32 cellular contexts compared by ENCODE assay signal in genomic region chr10:27720529-27720928, GRCh38. TPM values are rescaled to one million over a fixed set of nuclear protein-coding genes. Genes with fewer than 3 reads are reported as not detected.
"Had no signal": no experiment of that assay in that cellular context is flagged by ENCODE, and none has a peak within 500 bp of the region (broad histone marks: within the 10 kb centered on the region; RNA-seq: fewer than 3 reads in every experiment).

No MANE protein-coding gene starts in this region.

- H3K27ac ChIP-seq: adrenal gland, body of pancreas, colonic mucosa, epithelial cell of prostate, foreskin keratinocyte, gastrocnemius medialis, heart left ventricle had no signal

- H3K4me1 ChIP-seq: adrenal gland, body of pancreas, colonic mucosa, foreskin keratinocyte had no signal

- H3K9me3 ChIP-seq: adrenal gland, body of pancreas, colonic mucosa, gastrocnemius medialis, heart left ventricle had no signal

- H3K27me3 ChIP-seq: adrenal gland, body of pancreas, colonic mucosa, gastrocnemius medialis had no signal

- H3K4me3 ChIP-seq: adrenal gland, body of pancreas, colonic mucosa, gastrocnemius medialis, heart left ventricle had no signal

- H3K36me3 ChIP-seq: adrenal gland, colonic mucosa, gastrocnemius medialis, heart left ventricle had no signal

- ATAC-seq: activated CD4-positive, alpha-beta T cell treated with anti-CD3 and anti-CD28 coated beads for 36 hours; activated CD8-positive, alpha-beta memory T cell treated with anti-CD3 and anti-CD28 coated beads, Interleukin-2, amount 10 ng/mL, durations not matched to agents 7 days and 5 days; activated CD8-positive, alpha-beta T cell treated with anti-CD3 and anti-CD28 coated beads, Interleukin-2, amount 10 ng/mL, durations not matched to agents 7 days and 5 days; activated naive CD8-positive, alpha-beta T cell treated with anti-CD3 and anti-CD28 coated beads, Interleukin-2, amount 50 U/mL, for 24 hours; body of pancreas; foreskin keratinocyte; gastrocnemius medialis; heart left ventricle had no signal

- DNase-seq: activated CD4-positive, alpha-beta memory T cell treated with anti-CD3 and anti-CD28 coated beads for 36 hours; activated CD4-positive, alpha-beta T cell treated with anti-CD3 and anti-CD28 coated beads for 36 hours; activated CD4-positive, alpha-beta T cell treated with anti-CD3 and anti-CD28 coated beads, Interleukin-2, amount 10 ng/mL, durations not matched to agents 24 days and 14 days; activated CD4-positive, CD25-positive, alpha-beta regulatory T cell; activated CD4-positive, CD25-positive, alpha-beta regulatory T cell treated with anti-CD3 and anti-CD28 coated beads, Interleukin-2, amount 50 U/mL, for 72 hours; activated CD8-positive, alpha-beta memory T cell treated with anti-CD3 and anti-CD28 coated beads, Interleukin-2, amount 10 ng/mL, durations not matched to agents 7 days and 5 days; activated CD8-positive, alpha-beta memory T cell treated with anti-CD3 and anti-CD28 coated beads, Interleukin-2, amount 50 U/mL, for 4 hours; activated CD8-positive, alpha-beta T cell treated with anti-CD3 and anti-CD28 coated beads, Interleukin-2, amount 10 ng/mL, durations not matched to agents 7 days and 5 days; activated effector memory CD4-positive, alpha-beta T cell treated with anti-CD3 and anti-CD28 coated beads, Interleukin-2, amount 50 U/mL, for 16 hours; activated naive CD4-positive, alpha-beta T cell treated with anti-CD3 and anti-CD28 coated beads for 36 hours; activated naive CD8-positive, alpha-beta T cell treated with anti-CD3 and anti-CD28 coated beads for 36 hours; activated naive CD8-positive, alpha-beta T cell treated with anti-CD3 and anti-CD28 coated beads, Interleukin-2, amount 50 U/mL, for 24 hours; activated T-cell treated with anti-CD3 and anti-CD28 coated beads, Interleukin-2, amount 50 U/mL, for 1 hour; activated T-cell treated with anti-CD3 and anti-CD28 coated beads, Interleukin-2, amount 50 U/mL, for 48 hours; adrenal gland; amygdala; aorta; body of pancreas; caudate nucleus; colonic mucosa; effector CD8-positive, alpha-beta T cell; foreskin keratinocyte; gastrocnemius medialis; glutamatergic neuron; heart left ventricle; T-helper 9 cell had no signal

RNA-seq across cellular contexts. Expression of gene MKX, which starts 25.1 kb away (rescaled TPM):
- total RNA-seq: activated CD4-positive, alpha-beta T cell treated with anti-CD3 and anti-CD28 coated beads, Interleukin-2, amount 10 ng/mL, durations not matched to agents 24 days and 14 days; activated CD8-positive, alpha-beta memory T cell treated with anti-CD3 and anti-CD28 coated beads, Interleukin-2, amount 10 ng/mL, durations not matched to agents 7 days and 5 days; activated CD8-positive, alpha-beta T cell treated with anti-CD3 and anti-CD28 coated beads, Interleukin-2, amount 10 ng/mL, durations not matched to agents 7 days and 5 days; activated T-helper 1 cell treated with anti-CD3 and anti-CD28 coated beads, Interleukin-12 subunit alpha, Interleukin-12 subunit beta, Interleukin-2, Interleukin-4 antibody, amounts not matched to agents 30 ng/mL and 10 ng/mL and 1 ng/mL, durations not matched to agents 14 hours and 24 hours and 36 hours; activated T-helper 2 cell treated with anti-CD3 and anti-CD28 coated beads, Interferon-gamma antibody, Interleukin-2, Interleukin-4, amounts not matched to agents 10 μg/mL and 5 μg/mL and 100 μg/mL, durations not matched to agents 14 hours and 24 hours and 36 hours; dermis microvascular lymphatic vessel endothelial cell; endothelial cell of umbilical vein; T-helper 2 cell treated with Interferon-gamma antibody and Interleukin-4, amounts not matched to agents 100 ng/mL and 5 ng/mL, for 36 hours had no signal
- polyA plus RNA-seq: endothelial cell of umbilical vein, foreskin keratinocyte had no signal
